In the genomic region with DNA sequence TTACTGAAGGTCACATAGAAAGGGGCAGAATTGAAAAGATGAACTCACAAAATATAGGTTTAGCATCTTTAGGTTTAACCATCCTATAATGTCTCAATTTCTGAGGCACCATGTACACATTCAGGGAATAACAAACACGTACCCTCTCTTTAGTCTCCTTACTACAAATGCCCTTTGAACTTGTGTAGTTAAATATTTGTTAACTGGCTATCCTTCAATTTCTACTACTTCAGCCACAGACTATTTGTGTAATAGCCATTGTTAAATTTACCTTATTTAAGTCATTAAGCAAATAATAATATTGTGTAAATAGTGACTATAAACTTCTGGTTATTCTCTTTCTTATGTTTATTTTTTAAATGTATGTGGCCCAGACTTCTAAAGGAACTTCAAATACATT, we compare ENCODE assay signal across 1 cellular context.
TF ChIP-seq lines count a peak whose summit lies in the region.

No MANE protein-coding gene starts in this region.

TF ChIP-seq in HepG2, 621 proteins besides CTCF, POLR2A, EP300 and RAD21 (continued from another document):
- TF ChIP-seq UBTF (CRISPR knock-in tag; IDR thresholded peaks at IDR 0.05) (no peak), GATAD2A (CRISPR knock-in tag; IDR thresholded peaks at IDR 0.05) (peak; percentile 65), REPIN1 (CRISPR knock-in tag; IDR thresholded peaks at IDR 0.05; ENCODE audit: borderline replicate concordance, low read depth) (no peak), NR2F1 (CRISPR knock-in tag; IDR thresholded peaks at IDR 0.05) (peak in 1 of 2 experiments; percentile 12; a peak in 1 of 4 replicates), FOXP1 (IDR thresholded peaks at IDR 0.05) (no peak), FOXP1 (CRISPR knock-in tag; IDR thresholded peaks at IDR 0.05) (peak; percentile 15; the same call in 1 of the 2 replicates)
